ENCODE assay signal across 27 cellular contexts in genomic region chr1:14999441-14999840, GRCh38.
"Had no signal": no experiment of that assay in that cellular context is flagged by ENCODE, and none has a peak within 500 bp of the region (broad histone marks: within the 10 kb centered on the region; RNA-seq: fewer than 3 reads in every experiment).

No MANE protein-coding gene starts in this region.

- H3K4me3 ChIP-seq: coronary artery, esophagus muscularis mucosa, heart right ventricle, lower lobe of right lung, neural progenitor cell, ovary, sigmoid colon, testis, tibial artery had no signal

- H2AFZ ChIP-seq: neural progenitor cell had no signal

- H3K27ac ChIP-seq: coronary artery, esophagus muscularis mucosa, heart right ventricle, lower lobe of right lung, neural progenitor cell, ovary, sigmoid colon, testis, tibial artery had no signal

- H3K36me3 Mint-ChIP-seq: immature natural killer cell; naive thymus-derived CD4-positive, alpha-beta T cell; neural progenitor cell; stimulated activated memory B cell treated with anti-CD40 and anti-IgM and Interleukin-4, amounts not matched to agents 10 μg/mL and 1 μg/mL and 100 μg/mL, for 72 hours had no signal

- H3K9me3 ChIP-seq: esophagus muscularis mucosa, heart right ventricle, lower lobe of right lung, ovary, sigmoid colon, testis, tibial artery had no signal

- H3K9me3 Mint-ChIP-seq: immature natural killer cell; naive thymus-derived CD4-positive, alpha-beta T cell; nephron; neural progenitor cell; stimulated activated memory B cell treated with anti-CD40 and anti-IgM and Interleukin-4, amounts not matched to agents 10 μg/mL and 1 μg/mL and 100 μg/mL, for 72 hours; type B pancreatic cell had no signal

- H3K27ac Mint-ChIP-seq: naive thymus-derived CD4-positive, alpha-beta T cell; stimulated activated memory B cell treated with anti-CD40 and anti-IgM and Interleukin-4, amounts not matched to agents 10 μg/mL and 1 μg/mL and 100 μg/mL, for 72 hours; type B pancreatic cell had no signal

- DNase-seq: dermis blood vessel endothelial cell; effector memory CD4-positive, alpha-beta T cell; foreskin melanocyte; glutamatergic neuron; heart right ventricle; hippocampal formation; immature natural killer cell; islet precursor cell; kidney glomerular epithelial cell; left ventricle myocardium superior; lower lobe of right lung; midbrain; naive thymus-derived CD4-positive, alpha-beta T cell; nucleus accumbens; sigmoid colon; stimulated activated CD4-positive, alpha-beta T cell treated with anti-CD3 and anti-CD28 coated beads, Interleukin-4, amount 100 ng/mL, for 4 hours; stimulated activated naive CD8-positive, alpha-beta T cell treated with anti-CD3 and anti-CD28 coated beads, Interleukin-15, Interleukin-2, amounts not matched to agents 100 U/mL and 50 U/mL, for 24 hours; substantia nigra; testis; tibial artery had no signal

- H3K4me1 ChIP-seq: lower lobe of right lung had no signal

- H3K4me3 Mint-ChIP-seq: immature natural killer cell; naive thymus-derived CD4-positive, alpha-beta T cell; nephron; neural progenitor cell; stimulated activated memory B cell treated with anti-CD40 and anti-IgM and Interleukin-4, amounts not matched to agents 10 μg/mL and 1 μg/mL and 100 μg/mL, for 72 hours; type B pancreatic cell had no signal

- H3K4me1 Mint-ChIP-seq: immature natural killer cell; stimulated activated memory B cell treated with anti-CD40 and anti-IgM and Interleukin-4, amounts not matched to agents 10 μg/mL and 1 μg/mL and 100 μg/mL, for 72 hours had no signal

- H3K27me3 ChIP-seq: esophagus muscularis mucosa, heart right ventricle, neural progenitor cell, ovary, sigmoid colon, testis, tibial artery had no signal

- ATAC-seq: heart right ventricle; left ventricle myocardium superior; lower lobe of right lung; naive thymus-derived CD4-positive, alpha-beta T cell; stimulated activated memory B cell treated with anti-CD40 and anti-IgM and Interleukin-4, amounts not matched to agents 10 μg/mL and 1 μg/mL and 100 μg/mL, for 72 hours; stimulated activated naive CD8-positive, alpha-beta T cell treated with anti-CD3 and anti-CD28 coated beads, Interleukin-15, Interleukin-2, amounts not matched to agents 100 U/mL and 50 U/mL, for 24 hours had no signal

- H3K4me2 ChIP-seq: neural progenitor cell had no signal

- H3K27me3 Mint-ChIP-seq: naive thymus-derived CD4-positive, alpha-beta T cell; stimulated activated memory B cell treated with anti-CD40 and anti-IgM and Interleukin-4, amounts not matched to agents 10 μg/mL and 1 μg/mL and 100 μg/mL, for 72 hours; type B pancreatic cell had no signal

- H3K9ac ChIP-seq: neural progenitor cell had no signal

- H3K36me3 ChIP-seq: esophagus muscularis mucosa, heart right ventricle, lower lobe of right lung, neural progenitor cell, ovary, sigmoid colon, tibial artery had no signal
